Comparison of ENCODE assay signal across 9 cellular contexts in genomic region chr6:42251911-42252637, GRCh38. TPM values are rescaled to one million over a fixed set of nuclear protein-coding genes. Genes with fewer than 3 reads are reported as not detected.
A peak's percentile ranks its signal among the peaks of the same experiment; 100 is the strongest.
DNase-seq lines count a peak whose midpoint lies in the region; ATAC-seq and TF ChIP-seq lines count a peak whose summit lies in the region.
"Had no signal": no experiment of that assay in that cellular context is flagged by ENCODE, and none has a peak within 500 bp of the region (broad histone marks: within the 10 kb centered on the region; RNA-seq: fewer than 3 reads in every experiment).

No MANE protein-coding gene starts in this region.

- no peak overlapping the region for H3K27ac Mint-ChIP-seq in WTC11

- peaks cover 11% of the 10 kb centered on the region for H3K4me1 Mint-ChIP-seq in WTC11

- H3K9ac ChIP-seq in GM23248, result no peak overlapping the region

- POLR2A ChIA-PET in WTC11 (lab: Charles Lee), result no interaction called here

- H3K27me3 ChIP-seq in GM23248 (replicated peaks; ENCODE audit: insufficient read depth), result no peaks in the 10 kb centered on the region
- no peaks in the 10 kb centered on the region for H3K27me3 ChIP-seq in gastrocnemius medialis
- H3K27me3 ChIP-seq: dorsolateral prefrontal cortex had no signal

- peak overlapping the region; percentile 29 for H3K4me2 ChIP-seq in GM23248 (ENCODE audit: unreplicated experiment)

- H2AFZ ChIP-seq in GM23248, result no peak overlapping the region

- DNase-seq in GM23248 (peak; percentile 58), fibroblast of the conjunctiva (ENCODE audit: low read depth) (peak; percentile 77), gastrocnemius medialis (peak in 1 of 2 donors; percentile 36), GDM1 (lab: John Stamatoyannopoulos, UW) (no peak), WTC11 (ENCODE audit: low spot score) (no peak), GF-D8 (lab: John Stamatoyannopoulos, UW) (no peak)

- TF ChIP-seq CTCF in gastrocnemius medialis (IDR thresholded peaks at IDR 0.05 in 4 of 5, conservative IDR thresholded peaks at IDR 0.05 in 1 of 5) (no peak), WTC11 (IDR thresholded peaks at IDR 0.05) (no peak)

- peaks cover 18% of the 10 kb centered on the region for H3F3A ChIP-seq in GM23248 (ENCODE audit: insufficient read depth)

- intact Hi-C loops in gastrocnemius medialis (cut with DNase I; ENCODE audit: low total_unique reads), result no loop called here

- H3K9me2 ChIP-seq in GM23248 (ENCODE audit: insufficient read depth), result no peaks in the 10 kb centered on the region

- TF ChIP-seq POLR2A in gastrocnemius medialis (IDR thresholded peaks at IDR 0.05), result no peak

- H3K79me2 ChIP-seq in GM23248 (ENCODE audit: insufficient read depth), result no peaks in the 10 kb centered on the region

- no peak overlapping the region for H3K4me3 Mint-ChIP-seq in WTC11

- peaks cover 27% of the 10 kb centered on the region for H3K4me1 ChIP-seq in GM23248 (ENCODE audit: insufficient read depth)
- peaks cover 10 to 13% of the 10 kb centered on the region in 2 donors for H3K4me1 ChIP-seq in gastrocnemius medialis

- in situ Hi-C loops in GM23248 (cut with MboI), result loop anchor here (25.0 kb wide), 1 partner anchor 285 kb away; no protein-coding TSS in a partner anchor
- in situ Hi-C loops in gastrocnemius medialis (cut with MboI; ENCODE audit: low sequenced_read_pairs in 4 of 4), result loop anchor here (25.0 kb wide), 1 partner anchor 285 kb away; no protein-coding TSS in a partner anchor

- H3K9me3 ChIP-seq in GM23248 (ENCODE audit: low read depth) (no peaks in the 10 kb centered on the region), gastrocnemius medialis (no peaks in the 10 kb centered on the region)

- H3K27me3 Mint-ChIP-seq in WTC11 (ENCODE audit: low read depth), result no peaks in the 10 kb centered on the region

- WGBS in GM23248 (ENCODE audit: low coverage in 1 of 2, low lambda C conversion rate in 2 of 2, missing lambda C conversion rate in 2 of 2), 2 experiments, result 19 to 21% methylated on average over 9 of the region's 9 CpGs

- no peaks in the 10 kb centered on the region for H3K9me3 Mint-ChIP-seq in WTC11

- no peaks in the 10 kb centered on the region for H4K20me1 ChIP-seq in GM23248 (ENCODE audit: insufficient read depth)

- CTCF ChIA-PET in WTC11 (lab: Charles Lee), result interaction anchor here (1.5 kb wide), 1 partner anchor 295 kb away, joined by 4 read pairs; no protein-coding TSS in a partner anchor

- H3K27ac ChIP-seq in GM23248 (peak overlapping the region; percentile 53), gastrocnemius medialis (peak overlapping the region; percentile 16 to 66 (median 36))

- peaks cover 70% of the 10 kb centered on the region for H3K36me3 Mint-ChIP-seq in WTC11

- ATAC-seq in gastrocnemius medialis (peak; percentile 25 to 36), WTC11 (no peak), HG02588 (IDR thresholded peaks at IDR 0.05; ENCODE audit: unreplicated experiment) (no peak)

- no peaks in the 10 kb centered on the region for H3K36me3 ChIP-seq in GM23248 (ENCODE audit: low read depth)
- no peaks in the 10 kb centered on the region for H3K36me3 ChIP-seq in gastrocnemius medialis

- H3K4me3 ChIP-seq in GM23248 (no peak overlapping the region), gastrocnemius medialis (no peak overlapping the region)
- H3K4me3 ChIP-seq: dorsolateral prefrontal cortex had no signal

TF ChIP-seq in PFSK-1, 5 proteins besides CTCF, POLR2A, EP300 and RAD21:
- TF ChIP-seq TAF1 (IDR thresholded peaks at IDR 0.05; ENCODE audit: borderline replicate concordance, insufficient read depth, low read length) (no peak; the same call in 1 of the 2 replicates), SIN3A (IDR thresholded peaks at IDR 0.05; ENCODE audit: borderline replicate concordance, insufficient read depth, low read length) (peak; percentile 39; the same call in 1 of the 2 replicates), POLR2AphosphoS5 (IDR thresholded peaks at IDR 0.05; ENCODE audit: low read depth, low read length) (peak; percentile 67), REST (IDR thresholded peaks at IDR 0.05; ENCODE audit: insufficient read depth in 1 of 2, low read depth in 2 of 2, low read length in 2 of 2) (peak; percentile 58 to 70; a peak in 2 of 4 replicates), FOXP2 (optimal IDR thresholded peaks at IDR 0.05; ENCODE audit: borderline replicate concordance, extremely low read depth, extremely low read length, insufficient read depth) (peak; percentile 91)
TF ChIP-seq in PFSK-1: peak in this region for 4.

TF ChIP-seq in WTC11, 78 proteins besides CTCF, POLR2A, EP300 and RAD21:
- TF ChIP-seq TP53 (CRISPR knock-in tag; IDR thresholded peaks at IDR 0.05) (no peak), ETV6 (CRISPR knock-in tag; IDR thresholded peaks at IDR 0.05) (no peak), HMGA2 (CRISPR knock-in tag; IDR thresholded peaks at IDR 0.05) (no peak), RORB (CRISPR knock-in tag; IDR thresholded peaks at IDR 0.05) (no peak), FOXP4 (CRISPR knock-in tag; IDR thresholded peaks at IDR 0.05) (no peak), SOX15 (CRISPR knock-in tag; IDR thresholded peaks at IDR 0.05) (no peak)

RNA-seq across cellular contexts. Expression of gene MRPS10, which starts 34.4 kb away (rescaled TPM):
- 79.8 and 82.1 TPM in 2 replicates for total RNA-seq in GM23248 (2014; rRNA removed; shearing (Covaris generic))
- polyA plus RNA-seq in GM23248 (2016; fragmentation: Nextera tagmentation; extraction: Ambion mirVana), result 60.6 and 65.1 TPM in 2 replicates
- polyA plus RNA-seq in PFSK-1 (2012; ENCODE audit: insufficient read length, low read depth), result 43.3 TPM
- total RNA-seq in gastrocnemius medialis (10 to 100 TPM; 52.2 to 63.7 (median 56.0) TPM), WTC11 (2021) (30.7 to 32.9 TPM (median 31.3 TPM) in 3 replicates)

RNA-seq across cellular contexts. Expression of gene GUCA1B, which starts 57.3 kb away (rescaled TPM):
- 0.22 and 1.3 TPM in 2 replicates for total RNA-seq in GM23248 (2014; rRNA removed; shearing (Covaris generic))
- not detected in 2 replicates for polyA plus RNA-seq in GM23248 (2016; fragmentation: Nextera tagmentation; extraction: Ambion mirVana)
- 4.8 TPM for polyA plus RNA-seq in PFSK-1 (2012; ENCODE audit: insufficient read length, low read depth)
- under 1 TPM in 1 of 4 donors, not detected in 3; 0.31 TPM for total RNA-seq in gastrocnemius medialis
- total RNA-seq in WTC11 (2021), result 2.0 to 3.7 TPM (median 2.7 TPM) in 3 replicates

Comparison
In these comparisons a context has a peak if more than half of its experiments do, and no peak if none do; other contexts are left out.
1. DNase-seq: peak in GM23248 (single experiment) and fibroblast of the conjunctiva (single experiment); none in GDM1 (single experiment), WTC11 (single experiment) and GF-D8 (single experiment).
2. ATAC-seq: peak in gastrocnemius medialis (2 of 2); none in WTC11 (single experiment) and HG02588 (single experiment).